Comparison of ENCODE assay signal across 25 cellular contexts in genomic region chr4:47406408-47406807, GRCh38.
"Had no signal": no experiment of that assay in that cellular context is flagged by ENCODE, and none has a peak within 500 bp of the region (broad histone marks: within the 10 kb centered on the region; RNA-seq: fewer than 3 reads in every experiment).

No MANE protein-coding gene starts in this region.

- H3K27me3 ChIP-seq: brain microvascular endothelial cell, cardiac muscle cell, SJCRH30 had no signal

- H3K4me3 Mint-ChIP-seq: activated CD4-positive, alpha-beta T cell treated with anti-CD3 and anti-CD28 coated beads for 36 hours; activated CD8-positive, alpha-beta T cell treated with anti-CD3 and anti-CD28 coated beads, Interleukin-2, amount 10 ng/mL, durations not matched to agents 7 days and 5 days; activated T-helper 1 cell treated with anti-CD3 and anti-CD28 coated beads, Interleukin-12 subunit alpha, Interleukin-12 subunit beta, Interleukin-2, Interleukin-4 antibody, amounts not matched to agents 30 ng/mL and 10 ng/mL and 1 ng/mL, durations not matched to agents 14 hours and 24 hours and 36 hours; T-helper 17 cell had no signal

- H3K9me3 Mint-ChIP-seq: activated naive CD4-positive, alpha-beta T cell treated with anti-CD3 and anti-CD28 coated beads, Interleukin-2, amount 50 U/mL, for 72 hours; activated T-helper 1 cell treated with anti-CD3 and anti-CD28 coated beads, Interleukin-12 subunit alpha, Interleukin-12 subunit beta, Interleukin-2, Interleukin-4 antibody, amounts not matched to agents 30 ng/mL and 10 ng/mL and 1 ng/mL, durations not matched to agents 14 hours and 24 hours and 36 hours had no signal

- H3K4me3 ChIP-seq: cardiac muscle cell, SJCRH30 had no signal

- H3K27ac Mint-ChIP-seq: activated CD4-positive, alpha-beta T cell treated with anti-CD3 and anti-CD28 coated beads for 36 hours; activated CD8-positive, alpha-beta T cell treated with anti-CD3 and anti-CD28 coated beads, Interleukin-2, amount 10 ng/mL, durations not matched to agents 7 days and 5 days; activated naive CD4-positive, alpha-beta T cell treated with anti-CD3 and anti-CD28 coated beads, Interleukin-2, amount 50 U/mL, for 72 hours; activated T-helper 1 cell treated with anti-CD3 and anti-CD28 coated beads, Interleukin-12 subunit alpha, Interleukin-12 subunit beta, Interleukin-2, Interleukin-4 antibody, amounts not matched to agents 30 ng/mL and 10 ng/mL and 1 ng/mL, durations not matched to agents 14 hours and 24 hours and 36 hours; T-helper 17 cell had no signal

- H3K27ac ChIP-seq: brain microvascular endothelial cell, cardiac muscle cell, SJCRH30, VCaP had no signal

- H3K4me1 Mint-ChIP-seq: activated CD4-positive, alpha-beta T cell treated with anti-CD3 and anti-CD28 coated beads for 36 hours had no signal

- ATAC-seq: activated CD4-positive, alpha-beta T cell treated with anti-CD3 and anti-CD28 coated beads for 36 hours; activated CD8-positive, alpha-beta T cell treated with anti-CD3 and anti-CD28 coated beads, Interleukin-2, amount 10 ng/mL, durations not matched to agents 7 days and 5 days; activated naive CD4-positive, alpha-beta T cell treated with anti-CD3 and anti-CD28 coated beads, Interleukin-2, amount 50 U/mL, for 72 hours; Panc1; Right ventricle myocardium inferior; T-helper 17 cell had no signal

- H3K4me1 ChIP-seq: SJCRH30 had no signal

- H3K4me2 ChIP-seq: SK-N-SH had no signal

- H3K9ac ChIP-seq: SK-N-SH had no signal

- H3K36me3 Mint-ChIP-seq: activated naive CD4-positive, alpha-beta T cell treated with anti-CD3 and anti-CD28 coated beads, Interleukin-2, amount 50 U/mL, for 72 hours had no signal

- DNase-seq: activated CD4-positive, alpha-beta T cell treated with anti-CD3 and anti-CD28 coated beads for 36 hours; activated CD8-positive, alpha-beta memory T cell treated with anti-CD3 and anti-CD28 coated beads, Interleukin-2, amount 50 U/mL, for 48 hours; activated CD8-positive, alpha-beta T cell treated with anti-CD3 and anti-CD28 coated beads, Interleukin-2, amount 10 ng/mL, durations not matched to agents 7 days and 5 days; activated effector memory CD4-positive, alpha-beta T cell treated with Interleukin-2 at 50 U/mL for 16 hours; activated naive CD4-positive, alpha-beta T cell treated with Interleukin-2 at 50 U/mL for 16 hours; activated T-cell treated with anti-CD3 and anti-CD28 coated beads, Interleukin-2, amount 50 U/mL, for 1 hour; brain microvascular endothelial cell; NCI-H1105; NCI-H1436; NCI-H187; NCI-H2081; NCI-H446; NCI-H524; OCI-M1; RPMI8226; SJCRH30; SK-N-SH; T-helper 17 cell; T-helper 9 cell had no signal
